In genomic region chr9:109916316-109916715, GRCh38 we compare ENCODE assay signal across 21 cellular contexts.
A peak's percentile ranks its signal among the peaks of the same experiment; 100 is the strongest.
DNase-seq lines count a peak whose midpoint lies in the region; ATAC-seq and TF ChIP-seq lines count a peak whose summit lies in the region.
"Had no signal": no experiment of that assay in that cellular context is flagged by ENCODE, and none has a peak within 500 bp of the region (broad histone marks: within the 10 kb centered on the region; RNA-seq: fewer than 3 reads in every experiment).

No MANE protein-coding gene starts in this region.

- H2AFZ ChIP-seq in H9 (ENCODE audit: low read length) (no peak overlapping the region), GM23248 (no peak overlapping the region)
- H2AFZ ChIP-seq: GM23338, PC-9 had no signal

- peaks cover 48% of the 10 kb centered on the region for H3K4me1 Mint-ChIP-seq in T-helper 2 cell treated with Interferon-gamma antibody and Interleukin-4, amounts not matched to agents 5 μg/mL and 100 μg/mL, for 36 hours (ENCODE audit: low read depth)
- H3K4me1 Mint-ChIP-seq in H9 (peaks cover 0 to 4% of the 10 kb centered on the region in 2 experiments; a peak in 1 of 4 replicates), activated B cell treated with CpG ODN at 0.5 μM for 24 hours (peaks cover 72% of the 10 kb centered on the region)

- no peak overlapping the region for H3K4me3 ChIP-seq in psoas muscle
- H3K4me3 ChIP-seq in esophagus muscularis mucosa: no peak overlapping the region
- no peak overlapping the region for H3K4me3 ChIP-seq in GM23248
- no peak overlapping the region for H3K4me3 ChIP-seq in upper lobe of left lung
- H3K4me3 ChIP-seq: GM23338, PC-9 had no signal

- TF ChIP-seq POLR2A in esophagus muscularis mucosa (IDR thresholded peaks at IDR 0.05; ENCODE audit: low read depth): no peak
- TF ChIP-seq POLR2A in upper lobe of left lung (IDR thresholded peaks at IDR 0.05): no peak

- peaks cover 30% of the 10 kb centered on the region for H3F3A ChIP-seq in GM23248 (ENCODE audit: insufficient read depth)

- no peak overlapping the region for H3K18ac ChIP-seq in H9 (ENCODE audit: insufficient read length, low read depth, low read length)

- intact Hi-C loops in activated B cell treated with CpG ODN at 0.5 μM for 24 hours (cut with micrococcal nuclease) (no loop called here), psoas muscle (cut with DNase I) (no loop called here), esophagus muscularis mucosa (cut with DNase I) (no loop called here)

- H3T11ph ChIP-seq in H9 (ENCODE audit: low read length): no peak overlapping the region

- H3K36me3 Mint-ChIP-seq in T-helper 2 cell treated with Interferon-gamma antibody and Interleukin-4, amounts not matched to agents 5 μg/mL and 100 μg/mL, for 36 hours (ENCODE audit: low read depth): peaks cover 4% of the 10 kb centered on the region
- H3K36me3 Mint-ChIP-seq in H9 (ENCODE audit: insufficient read depth in 1 of 3, low read depth in 3 of 3) (no peaks in the 10 kb centered on the region), activated B cell treated with CpG ODN at 0.5 μM for 24 hours (ENCODE audit: low read depth) (peaks cover 3% of the 10 kb centered on the region)

- H4K91ac ChIP-seq in H9 (ENCODE audit: insufficient read length, low read depth, low read length): no peak overlapping the region

- TF ChIP-seq CTCF in H9 (conservative IDR thresholded peaks at IDR 0.05) (no peak), activated B cell treated with CpG ODN at 0.5 μM for 24 hours (IDR thresholded peaks at IDR 0.05) (no peak), psoas muscle (IDR thresholded peaks at IDR 0.05) (no peak), esophagus muscularis mucosa (IDR thresholded peaks at IDR 0.05) (no peak), upper lobe of left lung (IDR thresholded peaks at IDR 0.05) (no peak)

- peak overlapping the region; percentile 58 for H3K27ac Mint-ChIP-seq in T-helper 2 cell treated with Interferon-gamma antibody and Interleukin-4, amounts not matched to agents 5 μg/mL and 100 μg/mL, for 36 hours
- peak overlapping the region in 2 of 3 experiments; percentile 31 to 56; a peak in 2 of 7 replicates for H3K27ac Mint-ChIP-seq in H9
- H3K27ac Mint-ChIP-seq in activated B cell treated with CpG ODN at 0.5 μM for 24 hours: peak overlapping the region; percentile 96
- H3K27ac Mint-ChIP-seq: GM23338 had no signal

- H3K4me1 ChIP-seq in H9 (ENCODE audit: insufficient read depth, low read length) (peaks cover 5% of the 10 kb centered on the region; the same call in 1 of the 2 replicates), psoas muscle (peaks cover 53% of the 10 kb centered on the region), esophagus muscularis mucosa (peaks cover 25 to 48% (median 34%) of the 10 kb centered on the region in 4 donors), GM23248 (ENCODE audit: insufficient read depth) (peaks cover 34% of the 10 kb centered on the region), upper lobe of left lung (peaks cover 18 to 41% (median 38%) of the 10 kb centered on the region in 4 donors)

- H3K27ac ChIP-seq in H9 (ENCODE audit: insufficient read length, low read depth, low read length): no peak overlapping the region
- H3K27ac ChIP-seq in psoas muscle: peak overlapping the region; percentile 43
- no peak overlapping the region for H3K27ac ChIP-seq in esophagus muscularis mucosa (replicated peaks in 1 of 4)
- H3K27ac ChIP-seq in GM23248: no peak overlapping the region
- no peak overlapping the region for H3K27ac ChIP-seq in upper lobe of left lung
- H3K27ac ChIP-seq: PC-9, RWPE1 had no signal

- POLR2A ChIA-PET in activated B cell treated with CpG ODN at 0.5 μM for 24 hours (lab: Charles Lee): interaction anchor here (0.6 to 22.7 kb wide), 5 partner anchors 9 to 136 kb away, joined by 3 to 704 read pairs (median 4); no protein-coding TSS in a partner anchor

- ATAC-seq in activated B cell treated with CpG ODN at 0.5 μM for 24 hours (ENCODE audit: low read depth): no peak
- peak; percentile 67 to 76 (median 69) for ATAC-seq in psoas muscle
- no peak for ATAC-seq in upper lobe of left lung (ENCODE audit: low FRiP score in 2 of 2)
- ATAC-seq: GM23338 had no signal

- no peak overlapping the region for H2BK15ac ChIP-seq in H9 (ENCODE audit: low read depth, low read length)

- no peaks in the 10 kb centered on the region for H3K27me3 Mint-ChIP-seq in T-helper 2 cell treated with Interferon-gamma antibody and Interleukin-4, amounts not matched to agents 5 μg/mL and 100 μg/mL, for 36 hours (ENCODE audit: low read depth)
- H3K27me3 Mint-ChIP-seq in H9 (ENCODE audit: low read depth) (no peaks in the 10 kb centered on the region), activated B cell treated with CpG ODN at 0.5 μM for 24 hours (no peaks in the 10 kb centered on the region)

- H2BK120ac ChIP-seq in H9 (ENCODE audit: low read depth, low read length, poor library complexity, severe bottlenecking): no peak overlapping the region

- no peak overlapping the region for H2AK5ac ChIP-seq in H9 (ENCODE audit: insufficient read length, low read length)

- no peaks in the 10 kb centered on the region for H3K23me2 ChIP-seq in H9 (ENCODE audit: insufficient read length, low read depth, low read length, poor library complexity, severe bottlenecking)

- H2BK12ac ChIP-seq in H9 (ENCODE audit: insufficient read length, low read depth, low read length): no peak overlapping the region

- DNase-seq in T-helper 2 cell treated with Interferon-gamma antibody and Interleukin-4, amounts not matched to agents 5 μg/mL and 100 μg/mL, for 36 hours (ENCODE audit: low spot score): no peak
- DNase-seq in T-helper 2 cell (no peak), H9 (no peak), activated B cell treated with CpG ODN at 0.5 μM for 24 hours (no peak), psoas muscle (peak in 1 of 2 donors; percentile 66), esophagus muscularis mucosa (ENCODE audit: extremely low spot score) (no peak), GM23248 (no peak), upper lobe of left lung (no peak)
- DNase-seq: 8988T, DND-41, KBM-7, MV-4-11, NCI-H1417, NCI-H1930, NCI-H226, NCI-H524, NCI-H82, PC-9, SIG-M5 had no signal

- H3K9me3 ChIP-seq in H9 (ENCODE audit: control insufficient read depth, low read depth, low read length): no peaks in the 10 kb centered on the region
- H3K9me3 ChIP-seq in psoas muscle: no peaks in the 10 kb centered on the region
- no peaks in the 10 kb centered on the region for H3K9me3 ChIP-seq in esophagus muscularis mucosa
- no peaks in the 10 kb centered on the region for H3K9me3 ChIP-seq in GM23248 (ENCODE audit: low read depth)
- H3K9me3 ChIP-seq in upper lobe of left lung: no peaks in the 10 kb centered on the region

- no peak overlapping the region for H3K14ac ChIP-seq in H9 (ENCODE audit: insufficient read depth, low read length)

- TF ChIP-seq EP300 in esophagus muscularis mucosa (IDR thresholded peaks at IDR 0.05): no peak
- no peak for TF ChIP-seq EP300 in upper lobe of left lung (IDR thresholded peaks at IDR 0.05)

- no peaks in the 10 kb centered on the region for H4K20me1 ChIP-seq in H9 (ENCODE audit: control insufficient read depth, insufficient read depth, insufficient read length)
- no peaks in the 10 kb centered on the region for H4K20me1 ChIP-seq in GM23248 (ENCODE audit: insufficient read depth)

- peaks cover 2% of the 10 kb centered on the region for H3K9me3 Mint-ChIP-seq in T-helper 2 cell treated with Interferon-gamma antibody and Interleukin-4, amounts not matched to agents 5 μg/mL and 100 μg/mL, for 36 hours
- H3K9me3 Mint-ChIP-seq in H9 (no peaks in the 10 kb centered on the region), activated B cell treated with CpG ODN at 0.5 μM for 24 hours (no peaks in the 10 kb centered on the region)
- H3K9me3 Mint-ChIP-seq: GM23338 had no signal

- no peaks in the 10 kb centered on the region for H3K9me2 ChIP-seq in GM23248 (ENCODE audit: insufficient read depth)

- no peak overlapping the region for H3K4me3 Mint-ChIP-seq in T-helper 2 cell treated with Interferon-gamma antibody and Interleukin-4, amounts not matched to agents 5 μg/mL and 100 μg/mL, for 36 hours
- H3K4me3 Mint-ChIP-seq in H9: no peak overlapping the region
- H3K4me3 Mint-ChIP-seq in activated B cell treated with CpG ODN at 0.5 μM for 24 hours: no peak overlapping the region
- H3K4me3 Mint-ChIP-seq: GM23338 had no signal

- CTCF ChIA-PET in activated B cell treated with CpG ODN at 0.5 μM for 24 hours (lab: Charles Lee): interaction anchor here (1.0 to 3.9 kb wide), 4 partner anchors 9 to 142 kb away, joined by 3 to 16 read pairs (median 4); no protein-coding TSS in a partner anchor

- no peak overlapping the region for H3K23ac ChIP-seq in H9 (ENCODE audit: insufficient read length, low read depth, low read length)

- no peak overlapping the region for H3K4me2 ChIP-seq in H9 (ENCODE audit: insufficient read depth, insufficient read length, low read length)
- no peak overlapping the region for H3K4me2 ChIP-seq in GM23248 (ENCODE audit: unreplicated experiment)
- H3K4me2 ChIP-seq: GM23338, PC-9 had no signal

- H4K8ac ChIP-seq in H9 (replicated peaks; ENCODE audit: insufficient read length, low read depth, low read length): no peak overlapping the region

- no peaks in the 10 kb centered on the region for H3K79me2 ChIP-seq in H9 (ENCODE audit: insufficient read depth, low read length)
- peaks cover 20% of the 10 kb centered on the region; the same call in 1 of the 2 replicates for H3K79me2 ChIP-seq in GM23248 (ENCODE audit: insufficient read depth)

- no peak overlapping the region for H2BK20ac ChIP-seq in H9 (ENCODE audit: low read depth, low read length, poor library complexity, severe bottlenecking)

- H3K9ac ChIP-seq in H9 (ENCODE audit: extremely low read depth, insufficient read length, low read length): no peak overlapping the region
- H3K9ac ChIP-seq in GM23248: no peak overlapping the region

- H3K27me3 ChIP-seq in H9 (ENCODE audit: insufficient read depth, low read length) (no peaks in the 10 kb centered on the region), psoas muscle (ENCODE audit: insufficient read depth in 3 of 3, low read length in 2 of 3) (no peaks in the 10 kb centered on the region), esophagus muscularis mucosa (no peaks in the 10 kb centered on the region), GM23248 (replicated peaks; ENCODE audit: insufficient read depth) (no peaks in the 10 kb centered on the region), upper lobe of left lung (no peaks in the 10 kb centered on the region)

- H3K56ac ChIP-seq in H9 (ENCODE audit: insufficient read length, low read depth, low read length): no peak overlapping the region

- H2BK5ac ChIP-seq in H9 (ENCODE audit: insufficient read length, low read length): no peak overlapping the region

- no peak overlapping the region for H3K4ac ChIP-seq in H9 (ENCODE audit: low read depth, low read length)

- in situ Hi-C loops in GM23248 (cut with MboI): no loop called here

- H3K36me3 ChIP-seq in psoas muscle (ENCODE audit: insufficient read depth in 1 of 2, low read depth in 1 of 2) (no peaks in the 10 kb centered on the region), esophagus muscularis mucosa (no peaks in the 10 kb centered on the region), GM23248 (ENCODE audit: low read depth) (no peaks in the 10 kb centered on the region), upper lobe of left lung (no peaks in the 10 kb centered on the region)

- no CpG with 5 or more reads among the region's 6 CpGs for WGBS in H9 (ENCODE audit: extremely low coverage, insufficient read length, low lambda C conversion rate)
- WGBS in psoas muscle, 3 donors: 15 to 49% (median 32%) methylated on average over 6 of the region's 6 CpGs
- 95% methylated on average over 6 of the region's 6 CpGs for WGBS in esophagus muscularis mucosa
- WGBS in GM23248 (ENCODE audit: low coverage in 1 of 2, low lambda C conversion rate in 2 of 2, missing lambda C conversion rate in 2 of 2), 2 experiments: 95 to 99% methylated on average over 6 of the region's 6 CpGs
- WGBS in upper lobe of left lung, 2 donors: 92 to 96% methylated on average over 6 of the region's 6 CpGs

- no peak overlapping the region for H4K5ac ChIP-seq in H9 (ENCODE audit: insufficient read length, low read depth, low read length)

- no peaks in the 10 kb centered on the region for H3K79me1 ChIP-seq in H9 (ENCODE audit: insufficient read depth, low read depth, low read length, poor library complexity, severe bottlenecking)

Comparison
In these comparisons a context has a peak if more than half of its experiments do, and no peak if none do; other contexts are left out.
1. H3K27ac Mint-ChIP-seq: peak in every context shown above with its lines; median percentile 96 in activated B cell treated with CpG ODN at 0.5 μM for 24 hours; 58 in T-helper 2 cell treated with Interferon-gamma antibody and Interleukin-4, amounts not matched to agents 5 μg/mL and 100 μg/mL, for 36 hours; 44 in H9.
2. ATAC-seq: peak in psoas muscle (4 of 4); none in activated B cell treated with CpG ODN at 0.5 μM for 24 hours (single experiment) and upper lobe of left lung (0 of 2).